In genomic region chr11:79309402-79309801, GRCh38 we compare ENCODE assay signal across 16 cellular contexts.
DNase-seq lines count a peak whose midpoint lies in the region; ATAC-seq and TF ChIP-seq lines count a peak whose summit lies in the region.
"Had no signal": no experiment of that assay in that cellular context is flagged by ENCODE, and none has a peak within 500 bp of the region (broad histone marks: within the 10 kb centered on the region; RNA-seq: fewer than 3 reads in every experiment).

No MANE protein-coding gene starts in this region.

- H3K4me3 ChIP-seq in hepatocyte, result no peak overlapping the region

- peaks cover 2% of the 10 kb centered on the region for H3K9me3 Mint-ChIP-seq in activated naive CD8-positive, alpha-beta T cell treated with anti-CD3 and anti-CD28 coated beads, Interleukin-2, amount 10 ng/mL, durations not matched to agents 7 days and 5 days
- no peaks in the 10 kb centered on the region for H3K9me3 Mint-ChIP-seq in activated naive CD8-positive, alpha-beta T cell treated with anti-CD3 and anti-CD28 coated beads, Interleukin-2, amount 50 U/mL, for 24 hours
- H3K9me3 Mint-ChIP-seq: H9 had no signal

- H3K27ac ChIP-seq in hepatocyte, result no peak overlapping the region
- H3K27ac ChIP-seq: C4-2B, HL-60 had no signal

- H3K36me3 Mint-ChIP-seq in activated naive CD8-positive, alpha-beta T cell treated with anti-CD3 and anti-CD28 coated beads, Interleukin-2, amount 10 ng/mL, durations not matched to agents 7 days and 5 days, result no peaks in the 10 kb centered on the region
- H3K36me3 Mint-ChIP-seq in activated naive CD8-positive, alpha-beta T cell treated with anti-CD3 and anti-CD28 coated beads, Interleukin-2, amount 50 U/mL, for 24 hours (ENCODE audit: low read depth), result no peaks in the 10 kb centered on the region
- H3K36me3 Mint-ChIP-seq: CD4-positive, alpha-beta memory T cell had no signal

- peaks cover 11% of the 10 kb centered on the region for H3K4me1 ChIP-seq in hepatocyte (ENCODE audit: insufficient read depth)

- no peak overlapping the region for H3K4me3 Mint-ChIP-seq in activated naive CD8-positive, alpha-beta T cell treated with anti-CD3 and anti-CD28 coated beads, Interleukin-2, amount 10 ng/mL, durations not matched to agents 7 days and 5 days
- H3K4me3 Mint-ChIP-seq in activated naive CD8-positive, alpha-beta T cell treated with anti-CD3 and anti-CD28 coated beads, Interleukin-2, amount 50 U/mL, for 24 hours, result no peak overlapping the region
- H3K4me3 Mint-ChIP-seq: CD4-positive, alpha-beta memory T cell; H9 had no signal

- ATAC-seq in activated naive CD8-positive, alpha-beta T cell treated with anti-CD3 and anti-CD28 coated beads, Interleukin-2, amount 10 ng/mL, durations not matched to agents 7 days and 5 days (ENCODE audit: low read depth), result no peak
- ATAC-seq in activated naive CD8-positive, alpha-beta T cell treated with anti-CD3 and anti-CD28 coated beads, Interleukin-2, amount 50 U/mL, for 24 hours, result no peak
- ATAC-seq in HG03439 (IDR thresholded peaks at IDR 0.05; ENCODE audit: unreplicated experiment) (no peak), HG02588 (IDR thresholded peaks at IDR 0.05; ENCODE audit: unreplicated experiment) (no peak), GM21367 (IDR thresholded peaks at IDR 0.05; ENCODE audit: unreplicated experiment) (no peak)

- no peaks in the 10 kb centered on the region for H3K27me3 Mint-ChIP-seq in activated naive CD8-positive, alpha-beta T cell treated with anti-CD3 and anti-CD28 coated beads, Interleukin-2, amount 10 ng/mL, durations not matched to agents 7 days and 5 days
- H3K27me3 Mint-ChIP-seq in activated naive CD8-positive, alpha-beta T cell treated with anti-CD3 and anti-CD28 coated beads, Interleukin-2, amount 50 U/mL, for 24 hours, result peaks cover 3% of the 10 kb centered on the region
- H3K27me3 Mint-ChIP-seq: CD4-positive, alpha-beta memory T cell had no signal

- H3K79me2 ChIP-seq in hepatocyte, result no peaks in the 10 kb centered on the region

- no peaks in the 10 kb centered on the region for H3K27me3 ChIP-seq in hepatocyte

- H2AFZ ChIP-seq in hepatocyte, result no peak overlapping the region

- no peaks in the 10 kb centered on the region for H3K9me3 ChIP-seq in hepatocyte (ENCODE audit: low read depth)

- no peaks in the 10 kb centered on the region for H3K36me3 ChIP-seq in hepatocyte (replicated peaks; ENCODE audit: insufficient read depth, low read depth)

- no peaks in the 10 kb centered on the region for H3K4me1 Mint-ChIP-seq in activated naive CD8-positive, alpha-beta T cell treated with anti-CD3 and anti-CD28 coated beads, Interleukin-2, amount 10 ng/mL, durations not matched to agents 7 days and 5 days
- no peaks in the 10 kb centered on the region for H3K4me1 Mint-ChIP-seq in activated naive CD8-positive, alpha-beta T cell treated with anti-CD3 and anti-CD28 coated beads, Interleukin-2, amount 50 U/mL, for 24 hours

- WGBS in hepatocyte (ENCODE audit: low lambda C conversion rate, missing lambda C conversion rate), result 28% methylated on average over 5 of the region's 5 CpGs

- peak overlapping the region; percentile 25 for H3K27ac Mint-ChIP-seq in activated naive CD8-positive, alpha-beta T cell treated with anti-CD3 and anti-CD28 coated beads, Interleukin-2, amount 10 ng/mL, durations not matched to agents 7 days and 5 days
- no peak overlapping the region for H3K27ac Mint-ChIP-seq in activated naive CD8-positive, alpha-beta T cell treated with anti-CD3 and anti-CD28 coated beads, Interleukin-2, amount 50 U/mL, for 24 hours
- H3K27ac Mint-ChIP-seq: CD4-positive, alpha-beta memory T cell; H9 had no signal

- POLR2A ChIA-PET in activated naive CD8-positive, alpha-beta T cell treated with anti-CD3 and anti-CD28 coated beads, Interleukin-2, amount 10 ng/mL, durations not matched to agents 7 days and 5 days (lab: Charles Lee), result no interaction called here

- H3K4me2 ChIP-seq in hepatocyte, result peak overlapping the region; percentile 10

- no peaks in the 10 kb centered on the region for H4K20me1 ChIP-seq in hepatocyte (ENCODE audit: insufficient read depth, poor library complexity, severe bottlenecking)

- DNase-seq in activated naive CD8-positive, alpha-beta T cell treated with anti-CD3 and anti-CD28 coated beads, Interleukin-2, amount 10 ng/mL, durations not matched to agents 7 days and 5 days, result no peak
- no peak for DNase-seq in activated naive CD8-positive, alpha-beta T cell treated with anti-CD3 and anti-CD28 coated beads, Interleukin-2, amount 50 U/mL, for 24 hours
- DNase-seq in amniotic epithelial cell (ENCODE audit: low read depth) (peak; percentile 72), hepatocyte (ENCODE audit: low spot score) (no peak)
- DNase-seq: 8988T; CD4-positive, alpha-beta memory T cell; DND-41; GDM1; GOT3; H9; KBM-7 had no signal

- H3K9me2 ChIP-seq in hepatocyte (replicated peaks; ENCODE audit: insufficient read depth), result no peaks in the 10 kb centered on the region

- no peak for TF ChIP-seq CTCF in hepatocyte (IDR thresholded peaks at IDR 0.05; ENCODE audit: poor library complexity)
